In the genomic region with DNA sequence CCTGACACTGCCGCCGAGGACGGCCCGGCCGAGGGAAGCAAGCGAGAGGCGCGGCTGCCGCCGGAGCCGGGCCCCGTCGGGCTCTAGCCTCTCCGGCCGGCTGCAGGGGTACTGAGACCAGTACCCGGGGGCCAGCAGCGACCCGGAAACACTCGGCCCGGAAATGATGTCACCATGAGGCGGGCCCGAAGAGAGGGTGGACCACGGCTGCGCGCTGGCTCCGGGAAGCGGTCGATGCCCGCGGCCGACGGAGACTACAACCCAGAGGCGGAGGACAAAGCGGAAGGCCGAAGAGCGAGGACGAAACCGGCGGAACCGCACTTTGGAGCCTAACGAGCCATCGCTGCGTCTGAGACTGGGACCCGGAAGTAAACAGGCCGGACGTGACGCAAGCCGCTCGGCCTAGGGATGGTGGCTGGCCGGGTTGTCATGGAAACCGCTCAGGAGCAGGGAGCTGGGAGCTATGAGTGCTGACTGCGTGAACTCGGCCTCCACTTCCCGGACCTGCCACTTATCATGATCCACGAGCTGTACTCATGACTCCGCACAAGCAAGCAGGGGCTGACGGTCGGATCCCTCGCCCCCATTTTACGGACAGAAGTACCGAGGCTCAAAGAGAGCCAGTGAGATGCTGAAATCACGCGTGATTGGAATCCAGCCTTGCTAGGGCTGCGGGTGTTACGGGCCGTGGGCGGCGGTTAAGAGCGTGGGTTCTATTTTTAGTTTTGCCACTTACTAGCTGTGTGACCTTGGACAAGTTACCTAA, we compare ENCODE assay signal across 8 cellular contexts. TPM values are rescaled to one million over a fixed set of nuclear protein-coding genes. Genes with fewer than 3 reads are reported as not detected.
DNase-seq lines count a peak whose midpoint lies in the region; ATAC-seq, FAIRE-seq and TF ChIP-seq lines count a peak whose summit lies in the region.

A gene with protein sequence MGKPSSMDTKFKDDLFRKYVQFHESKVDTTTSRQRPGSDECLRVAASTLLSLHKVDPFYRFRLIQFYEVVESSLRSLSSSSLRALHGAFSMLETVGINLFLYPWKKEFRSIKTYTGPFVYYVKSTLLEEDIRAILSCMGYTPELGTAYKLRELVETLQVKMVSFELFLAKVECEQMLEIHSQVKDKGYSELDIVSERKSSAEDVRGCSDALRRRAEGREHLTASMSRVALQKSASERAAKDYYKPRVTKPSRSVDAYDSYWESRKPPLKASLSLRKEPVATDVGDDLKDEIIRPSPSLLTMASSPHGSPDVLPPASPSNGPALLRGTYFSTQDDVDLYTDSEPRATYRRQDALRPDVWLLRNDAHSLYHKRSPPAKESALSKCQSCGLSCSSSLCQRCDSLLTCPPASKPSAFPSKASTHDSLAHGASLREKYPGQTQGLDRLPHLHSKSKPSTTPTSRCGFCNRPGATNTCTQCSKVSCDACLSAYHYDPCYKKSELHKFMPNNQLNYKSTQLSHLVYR (minus strand): TSS at position 150 of the 766 bp plus-strand sequence. CDS start 7,039 bp downstream, outside the sequence.

- H3K4me1 Mint-ChIP-seq in WTC11: peaks cover 19% of the 10 kb centered on the region

- POLR2A ChIA-PET in AG04449 (lab: Yijun Ruan, JAX) (interaction anchor here (0.9 to 1.4 kb wide), 5 partner anchors 9 to 185 kb away, joined by 3 to 6 read pairs (median 3); a partner anchor contains a TSS), WTC11 (lab: Charles Lee) (interaction anchor here (0.7 to 1.3 kb wide), 2 partner anchors 23 to 170 kb away, joined by 3 to 7 read pairs; no protein-coding TSS in a partner anchor)

- peak; percentile 66 for ATAC-seq in GM18873 (IDR thresholded peaks at IDR 0.05; ENCODE audit: low FRiP score, unreplicated experiment)
- peak; percentile 79 for ATAC-seq in HG03135 (IDR thresholded peaks at IDR 0.05; ENCODE audit: unreplicated experiment)
- peak; percentile 86 for ATAC-seq in WTC11

- DNase-seq in AG04449 (ENCODE audit: low read depth, low spot score) (peak; percentile 60), NCI-H2227 treated with DMSO at 0.1 percent for 48 hours (lab: John Stamatoyannopoulos, UW) (peak; percentile 97), WTC11 (ENCODE audit: low spot score) (peak; percentile 93), bronchial epithelial cell (ENCODE audit: low read depth) (peak; percentile 78), inferior parietal cortex (ENCODE audit: extremely low spot score) (peak; percentile 95), spleen (peak; percentile 98)

- no peaks in the 10 kb centered on the region for H3K9me3 Mint-ChIP-seq in WTC11

- no peak for FAIRE-seq in bronchial epithelial cell (lab: Jason Lieb, UNC)

- intact Hi-C loops in spleen (cut with DNase I; ENCODE audit: low total_unique reads): no loop called here

- TF ChIP-seq CTCF in AG04449 (IDR thresholded peaks at IDR 0.05; ENCODE audit: insufficient read depth, low read length, missing control alignments) (no peak), WTC11 (IDR thresholded peaks at IDR 0.05) (no peak), bronchial epithelial cell (IDR thresholded peaks at IDR 0.05; ENCODE audit: insufficient read depth, low read length, severe bottlenecking) (no peak), spleen (IDR thresholded peaks at IDR 0.05 in 8 of 11, conservative IDR thresholded peaks at IDR 0.05 in 3 of 11) (no peak)

- peak within 1 kb of the TSS; percentile 96 to 100 (median 99) for H3K27ac ChIP-seq in spleen

- CTCF ChIA-PET in AG04449 (lab: Yijun Ruan, JAX) (interaction anchor here (0.8 to 3.5 kb wide), 14 partner anchors 10 to 377 kb away, joined by 3 to 20 read pairs (median 4); no protein-coding TSS in a partner anchor), WTC11 (lab: Charles Lee) (interaction anchor here (0.7 to 1.8 kb wide), 7 partner anchors 12 to 307 kb away, joined by 3 to 9 read pairs (median 3); a partner anchor contains a TSS)

- H3K4me3 ChIP-seq in AG04449 (ENCODE audit: low read depth, low read length): peak within 1 kb of the TSS; percentile 96
- peak within 1 kb of the TSS; percentile 91 for H3K4me3 ChIP-seq in bronchial epithelial cell (ENCODE audit: low read depth, low read length)
- H3K4me3 ChIP-seq in spleen: peak within 1 kb of the TSS; percentile 80 to 98 (median 94)

- H3K36me3 ChIP-seq in bronchial epithelial cell (ENCODE audit: control insufficient read depth, insufficient read depth, low read length) (no peaks in the 10 kb centered on the region), spleen (peaks cover 0 to 19% (median 0%) of the 10 kb centered on the region in 6 donors)

- peaks cover 21 to 65% (median 50%) of the 10 kb centered on the region in 6 donors for H3K4me1 ChIP-seq in spleen

- no peaks in the 10 kb centered on the region for H3K36me3 Mint-ChIP-seq in WTC11

- H3K9me3 ChIP-seq in spleen: no peaks in the 10 kb centered on the region

- peak within 1 kb of the TSS; percentile 100 for H3K27ac Mint-ChIP-seq in WTC11

- peak in 2 of 3 donors; percentile 49 to 72 for TF ChIP-seq POLR2A in spleen (IDR thresholded peaks at IDR 0.05)

- 0% methylated on average over 29 to 69 of the region's 69 CpGs for WGBS in spleen, 5 donors

- H3K27me3 ChIP-seq in bronchial epithelial cell (ENCODE audit: control insufficient read depth, insufficient read depth, low read length) (no peaks in the 10 kb centered on the region), spleen (replicated peaks in 1 of 7) (no peaks in the 10 kb centered on the region)

- H3K27me3 Mint-ChIP-seq in WTC11 (ENCODE audit: low read depth): peaks cover 6% of the 10 kb centered on the region; the same call in 1 of the 2 replicates

- H3K4me3 Mint-ChIP-seq in WTC11: peak within 1 kb of the TSS; percentile 98

TF ChIP-seq in WTC11, 78 proteins besides CTCF, POLR2A, EP300 and RAD21 (continues in another document):
- TF ChIP-seq GRHL2 (CRISPR knock-in tag; IDR thresholded peaks at IDR 0.05; ENCODE audit: insufficient replicate concordance, severe bottlenecking): no peak
- TF ChIP-seq PRRX2 (CRISPR knock-in tag; IDR thresholded peaks at IDR 0.05): peak; percentile 42; the same call in 1 of the 2 replicates
- TF ChIP-seq, protein P1, sequence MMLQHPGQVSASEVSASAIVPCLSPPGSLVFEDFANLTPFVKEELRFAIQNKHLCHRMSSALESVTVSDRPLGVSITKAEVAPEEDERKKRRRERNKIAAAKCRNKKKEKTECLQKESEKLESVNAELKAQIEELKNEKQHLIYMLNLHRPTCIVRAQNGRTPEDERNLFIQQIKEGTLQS (CRISPR knock-in tag; conservative IDR thresholded peaks at IDR 0.05): no peak
- TF ChIP-seq, protein P2, sequence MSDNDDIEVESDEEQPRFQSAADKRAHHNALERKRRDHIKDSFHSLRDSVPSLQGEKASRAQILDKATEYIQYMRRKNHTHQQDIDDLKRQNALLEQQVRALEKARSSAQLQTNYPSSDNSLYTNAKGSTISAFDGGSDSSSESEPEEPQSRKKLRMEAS (CRISPR knock-in tag; IDR thresholded peaks at IDR 0.05): peak; percentile 54
- no peak for TF ChIP-seq IRF2 (CRISPR knock-in tag; IDR thresholded peaks at IDR 0.05; ENCODE audit: borderline replicate concordance, low read depth)
- TF ChIP-seq, protein P3, sequence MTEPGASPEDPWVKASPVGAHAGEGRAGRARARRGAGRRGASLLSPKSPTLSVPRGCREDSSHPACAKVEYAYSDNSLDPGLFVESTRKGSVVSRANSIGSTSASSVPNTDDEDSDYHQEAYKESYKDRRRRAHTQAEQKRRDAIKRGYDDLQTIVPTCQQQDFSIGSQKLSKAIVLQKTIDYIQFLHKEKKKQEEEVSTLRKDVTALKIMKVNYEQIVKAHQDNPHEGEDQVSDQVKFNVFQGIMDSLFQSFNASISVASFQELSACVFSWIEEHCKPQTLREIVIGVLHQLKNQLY (CRISPR knock-in tag; IDR thresholded peaks at IDR 0.05): no peak
- no peak for TF ChIP-seq ZBTB21 (CRISPR knock-in tag; IDR thresholded peaks at IDR 0.05; ENCODE audit: borderline replicate concordance)
- TF ChIP-seq, protein P4, sequence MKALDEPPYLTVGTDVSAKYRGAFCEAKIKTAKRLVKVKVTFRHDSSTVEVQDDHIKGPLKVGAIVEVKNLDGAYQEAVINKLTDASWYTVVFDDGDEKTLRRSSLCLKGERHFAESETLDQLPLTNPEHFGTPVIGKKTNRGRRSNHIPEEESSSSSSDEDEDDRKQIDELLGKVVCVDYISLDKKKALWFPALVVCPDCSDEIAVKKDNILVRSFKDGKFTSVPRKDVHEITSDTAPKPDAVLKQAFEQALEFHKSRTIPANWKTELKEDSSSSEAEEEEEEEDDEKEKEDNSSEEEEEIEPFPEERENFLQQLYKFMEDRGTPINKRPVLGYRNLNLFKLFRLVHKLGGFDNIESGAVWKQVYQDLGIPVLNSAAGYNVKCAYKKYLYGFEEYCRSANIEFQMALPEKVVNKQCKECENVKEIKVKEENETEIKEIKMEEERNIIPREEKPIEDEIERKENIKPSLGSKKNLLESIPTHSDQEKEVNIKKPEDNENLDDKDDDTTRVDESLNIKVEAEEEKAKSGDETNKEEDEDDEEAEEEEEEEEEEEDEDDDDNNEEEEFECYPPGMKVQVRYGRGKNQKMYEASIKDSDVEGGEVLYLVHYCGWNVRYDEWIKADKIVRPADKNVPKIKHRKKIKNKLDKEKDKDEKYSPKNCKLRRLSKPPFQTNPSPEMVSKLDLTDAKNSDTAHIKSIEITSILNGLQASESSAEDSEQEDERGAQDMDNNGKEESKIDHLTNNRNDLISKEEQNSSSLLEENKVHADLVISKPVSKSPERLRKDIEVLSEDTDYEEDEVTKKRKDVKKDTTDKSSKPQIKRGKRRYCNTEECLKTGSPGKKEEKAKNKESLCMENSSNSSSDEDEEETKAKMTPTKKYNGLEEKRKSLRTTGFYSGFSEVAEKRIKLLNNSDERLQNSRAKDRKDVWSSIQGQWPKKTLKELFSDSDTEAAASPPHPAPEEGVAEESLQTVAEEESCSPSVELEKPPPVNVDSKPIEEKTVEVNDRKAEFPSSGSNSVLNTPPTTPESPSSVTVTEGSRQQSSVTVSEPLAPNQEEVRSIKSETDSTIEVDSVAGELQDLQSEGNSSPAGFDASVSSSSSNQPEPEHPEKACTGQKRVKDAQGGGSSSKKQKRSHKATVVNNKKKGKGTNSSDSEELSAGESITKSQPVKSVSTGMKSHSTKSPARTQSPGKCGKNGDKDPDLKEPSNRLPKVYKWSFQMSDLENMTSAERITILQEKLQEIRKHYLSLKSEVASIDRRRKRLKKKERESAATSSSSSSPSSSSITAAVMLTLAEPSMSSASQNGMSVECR (CRISPR knock-in tag; IDR thresholded peaks at IDR 0.05; ENCODE audit: borderline replicate concordance): peak; percentile 85; the same call in 1 of the 2 replicates
- TF ChIP-seq GTF2I (CRISPR knock-in tag; conservative IDR thresholded peaks at IDR 0.05): peak; percentile 91; the same call in 1 of the 2 replicates
- TF ChIP-seq, protein P5, sequence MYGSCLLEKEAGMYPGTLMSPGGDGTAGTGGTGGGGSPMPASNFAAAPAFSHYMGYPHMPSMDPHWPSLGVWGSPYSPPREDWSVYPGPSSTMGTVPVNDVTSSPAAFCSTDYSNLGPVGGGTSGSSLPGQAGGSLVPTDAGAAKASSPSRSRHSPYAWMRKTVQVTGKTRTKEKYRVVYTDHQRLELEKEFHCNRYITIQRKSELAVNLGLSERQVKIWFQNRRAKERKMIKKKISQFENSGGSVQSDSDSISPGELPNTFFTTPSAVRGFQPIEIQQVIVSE (CRISPR knock-in tag; IDR thresholded peaks at IDR 0.05; ENCODE audit: borderline replicate concordance): no peak

RNA-seq across cellular contexts. Expression of the gene that starts here (rescaled TPM):
- total RNA-seq in WTC11 (2021): 10.1 to 11.3 TPM (median 11.3 TPM) in 3 replicates
- total RNA-seq in bronchial epithelial cell: 0.79 and 1.0 TPM in 2 replicates
- 10 to 100 TPM; 11.2 to 33.2 (median 17.2) TPM for total RNA-seq in spleen
- polyA plus RNA-seq in spleen: 1 to 10 TPM; 2.9 to 8.0 (median 4.1) TPM

Comparison
In these comparisons a context has a peak if more than half of its experiments do, and no peak if none do; other contexts are left out.
1. Peak in every context shown above with its lines: DNase-seq, ATAC-seq, H3K4me3 ChIP-seq and H3K27ac ChIP-seq.